In the genomic region with DNA sequence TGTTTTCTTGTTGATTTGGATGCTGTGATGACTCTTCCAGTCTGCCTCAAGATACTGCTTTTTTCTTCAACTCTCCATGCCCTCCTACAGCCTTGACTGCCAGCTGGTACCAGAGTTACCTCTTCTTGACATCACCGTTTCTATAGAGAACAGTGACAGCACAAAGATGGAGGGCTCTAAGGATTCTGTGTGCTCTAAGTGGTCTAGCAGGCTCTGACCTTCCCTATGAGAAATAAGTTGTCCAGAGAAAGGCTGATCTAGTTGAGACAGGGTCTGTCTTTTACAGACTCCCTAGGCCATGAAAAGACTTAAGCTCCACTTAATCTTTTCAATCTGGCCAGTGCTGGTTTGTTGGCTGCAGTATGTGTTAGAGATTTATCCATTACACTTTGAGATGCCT, we compare ENCODE assay signal across 1 cellular context.
TF ChIP-seq lines count a peak whose summit lies in the region.

A gene with protein sequence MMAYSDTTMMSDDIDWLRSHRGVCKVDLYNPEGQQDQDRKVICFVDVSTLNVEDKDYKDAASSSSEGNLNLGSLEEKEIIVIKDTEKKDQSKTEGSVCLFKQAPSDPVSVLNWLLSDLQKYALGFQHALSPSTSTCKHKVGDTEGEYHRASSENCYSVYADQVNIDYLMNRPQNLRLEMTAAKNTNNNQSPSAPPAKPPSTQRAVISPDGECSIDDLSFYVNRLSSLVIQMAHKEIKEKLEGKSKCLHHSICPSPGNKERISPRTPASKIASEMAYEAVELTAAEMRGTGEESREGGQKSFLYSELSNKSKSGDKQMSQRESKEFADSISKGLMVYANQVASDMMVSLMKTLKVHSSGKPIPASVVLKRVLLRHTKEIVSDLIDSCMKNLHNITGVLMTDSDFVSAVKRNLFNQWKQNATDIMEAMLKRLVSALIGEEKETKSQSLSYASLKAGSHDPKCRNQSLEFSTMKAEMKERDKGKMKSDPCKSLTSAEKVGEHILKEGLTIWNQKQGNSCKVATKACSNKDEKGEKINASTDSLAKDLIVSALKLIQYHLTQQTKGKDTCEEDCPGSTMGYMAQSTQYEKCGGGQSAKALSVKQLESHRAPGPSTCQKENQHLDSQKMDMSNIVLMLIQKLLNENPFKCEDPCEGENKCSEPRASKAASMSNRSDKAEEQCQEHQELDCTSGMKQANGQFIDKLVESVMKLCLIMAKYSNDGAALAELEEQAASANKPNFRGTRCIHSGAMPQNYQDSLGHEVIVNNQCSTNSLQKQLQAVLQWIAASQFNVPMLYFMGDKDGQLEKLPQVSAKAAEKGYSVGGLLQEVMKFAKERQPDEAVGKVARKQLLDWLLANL (minus strand): TSS at position 101 of the 400 bp plus-strand sequence. CDS start 118 bp downstream, outside the sequence.

TF ChIP-seq in endothelial cell of umbilical vein, 7 proteins besides CTCF, POLR2A, EP300 and RAD21:
- no peak for TF ChIP-seq GATA2 (IDR thresholded peaks at IDR 0.05; ENCODE audit: insufficient read depth, insufficient read length, low read depth, low read length)
- TF ChIP-seq POLR2AphosphoS5 (IDR thresholded peaks at IDR 0.05; ENCODE audit: insufficient read depth, low read depth, low read length) = no peak
- TF ChIP-seq, protein P1, sequence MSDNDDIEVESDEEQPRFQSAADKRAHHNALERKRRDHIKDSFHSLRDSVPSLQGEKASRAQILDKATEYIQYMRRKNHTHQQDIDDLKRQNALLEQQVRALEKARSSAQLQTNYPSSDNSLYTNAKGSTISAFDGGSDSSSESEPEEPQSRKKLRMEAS (IDR thresholded peaks at IDR 0.05; ENCODE audit: insufficient read depth, insufficient read length) = no peak
- TF ChIP-seq MYC (IDR thresholded peaks at IDR 0.05; ENCODE audit: low read depth, low read length) = no peak
- no peak for TF ChIP-seq EZH2 (IDR thresholded peaks at IDR 0.05; ENCODE audit: borderline replicate concordance, low read depth, low read length, severe bottlenecking)
- TF ChIP-seq FOS (IDR thresholded peaks at IDR 0.05; ENCODE audit: borderline replicate concordance, insufficient read depth, low read length) = no peak
- TF ChIP-seq JUN (IDR thresholded peaks at IDR 0.05; ENCODE audit: borderline replicate concordance, insufficient read depth, insufficient read length, low read depth) = no peak
